15 cellular contexts compared by ENCODE assay signal in genomic region chr4:110172972-110173371, GRCh38. TPM values are rescaled to one million over a fixed set of nuclear protein-coding genes. Genes with fewer than 3 reads are reported as not detected.
DNase-seq lines count a peak whose midpoint lies in the region; ATAC-seq and TF ChIP-seq lines count a peak whose summit lies in the region.
"Had no signal": no experiment of that assay in that cellular context is flagged by ENCODE, and none has a peak within 500 bp of the region (broad histone marks: within the 10 kb centered on the region; RNA-seq: fewer than 3 reads in every experiment).

No MANE protein-coding gene starts in this region.

- peaks cover 15% of the 10 kb centered on the region for H3K36me3 Mint-ChIP-seq in activated CD4-positive, alpha-beta T cell treated with anti-CD3 and anti-CD28 coated beads, Interleukin-2, amount 10 ng/mL, durations not matched to agents 7 days and 5 days (ENCODE audit: low read depth)

- H3K9me3 ChIP-seq in GM23248 (ENCODE audit: low read depth) (no peaks in the 10 kb centered on the region), breast epithelium (no peaks in the 10 kb centered on the region)
- H3K9me3 ChIP-seq: HAP-1 had no signal

- in situ Hi-C loops in GM23248 (cut with MboI) = no loop called here

- H3K27me3 ChIP-seq in GM23248 (replicated peaks; ENCODE audit: insufficient read depth) = no peaks in the 10 kb centered on the region
- H3K27me3 ChIP-seq in breast epithelium = no peaks in the 10 kb centered on the region

- no peaks in the 10 kb centered on the region for H3K79me2 ChIP-seq in GM23248 (ENCODE audit: insufficient read depth)

- POLR2A ChIA-PET in activated CD4-positive, alpha-beta T cell treated with anti-CD3 and anti-CD28 coated beads, Interleukin-2, amount 10 ng/mL, durations not matched to agents 7 days and 5 days (lab: Charles Lee) = no interaction called here

- 95 to 96% methylated on average over 1 of the region's 1 CpG for WGBS in GM23248 (ENCODE audit: low coverage in 1 of 2, low lambda C conversion rate in 2 of 2, missing lambda C conversion rate in 2 of 2), 2 experiments

- no peak overlapping the region for H3K27ac Mint-ChIP-seq in activated CD4-positive, alpha-beta T cell treated with anti-CD3 and anti-CD28 coated beads, Interleukin-2, amount 10 ng/mL, durations not matched to agents 7 days and 5 days
- H3K27ac Mint-ChIP-seq: activated T-helper 1 cell treated with anti-CD3 and anti-CD28 coated beads, Interleukin-12 subunit alpha, Interleukin-12 subunit beta, Interleukin-2, Interleukin-4 antibody, amounts not matched to agents 30 ng/mL and 10 ng/mL and 1 ng/mL, durations not matched to agents 14 hours and 24 hours and 36 hours; effector memory CD8-positive, alpha-beta T cell; IgD-negative memory B cell had no signal

- H3K9me2 ChIP-seq in GM23248 (ENCODE audit: insufficient read depth) = no peaks in the 10 kb centered on the region

- H3K4me1 Mint-ChIP-seq in activated CD4-positive, alpha-beta T cell treated with anti-CD3 and anti-CD28 coated beads, Interleukin-2, amount 10 ng/mL, durations not matched to agents 7 days and 5 days = no peaks in the 10 kb centered on the region
- H3K4me1 Mint-ChIP-seq: IgD-negative memory B cell had no signal

- peak; percentile 68 for ATAC-seq in left lobe of liver
- ATAC-seq: effector memory CD8-positive, alpha-beta T cell had no signal

- TF ChIP-seq POLR2A in breast epithelium (IDR thresholded peaks at IDR 0.05) = no peak

- intact Hi-C loops in breast epithelium (cut with DNase I; ENCODE audit: low total_unique reads) = no loop called here

- H2AFZ ChIP-seq in GM23248 = no peak overlapping the region

- no peak overlapping the region for H3K4me3 Mint-ChIP-seq in activated CD4-positive, alpha-beta T cell treated with anti-CD3 and anti-CD28 coated beads, Interleukin-2, amount 10 ng/mL, durations not matched to agents 7 days and 5 days
- H3K4me3 Mint-ChIP-seq: activated T-helper 1 cell treated with anti-CD3 and anti-CD28 coated beads, Interleukin-12 subunit alpha, Interleukin-12 subunit beta, Interleukin-2, Interleukin-4 antibody, amounts not matched to agents 30 ng/mL and 10 ng/mL and 1 ng/mL, durations not matched to agents 14 hours and 24 hours and 36 hours; effector memory CD8-positive, alpha-beta T cell; IgD-negative memory B cell had no signal

- no peak for TF ChIP-seq CTCF in breast epithelium (IDR thresholded peaks at IDR 0.05)

- no peaks in the 10 kb centered on the region for H3F3A ChIP-seq in GM23248 (ENCODE audit: insufficient read depth)

- no peaks in the 10 kb centered on the region for H3K27me3 Mint-ChIP-seq in activated CD4-positive, alpha-beta T cell treated with anti-CD3 and anti-CD28 coated beads, Interleukin-2, amount 10 ng/mL, durations not matched to agents 7 days and 5 days
- H3K27me3 Mint-ChIP-seq: effector memory CD8-positive, alpha-beta T cell; IgD-negative memory B cell had no signal

- no peaks in the 10 kb centered on the region for H3K9me3 Mint-ChIP-seq in activated CD4-positive, alpha-beta T cell treated with anti-CD3 and anti-CD28 coated beads, Interleukin-2, amount 10 ng/mL, durations not matched to agents 7 days and 5 days
- H3K9me3 Mint-ChIP-seq: activated T-helper 1 cell treated with anti-CD3 and anti-CD28 coated beads, Interleukin-12 subunit alpha, Interleukin-12 subunit beta, Interleukin-2, Interleukin-4 antibody, amounts not matched to agents 30 ng/mL and 10 ng/mL and 1 ng/mL, durations not matched to agents 14 hours and 24 hours and 36 hours; effector memory CD8-positive, alpha-beta T cell had no signal

- no peaks in the 10 kb centered on the region for H4K20me1 ChIP-seq in GM23248 (ENCODE audit: insufficient read depth)

- DNase-seq in DMS53 (lab: John Stamatoyannopoulos, UW) = peak; percentile 64
- DNase-seq in NCI-H187 treated with DMSO at 0.1 percent for 48 hours (lab: John Stamatoyannopoulos, UW) = peak; percentile 53
- peak; percentile 80 for DNase-seq in NCI-H748 treated with DMSO at 0.1 percent for 48 hours (lab: John Stamatoyannopoulos, UW)
- DNase-seq in left lobe of liver (ENCODE audit: low spot score) = no peak
- DNase-seq in GM23248 = no peak
- DNase-seq in breast epithelium (ENCODE audit: low spot score in 2 of 2) = no peak
- DNase-seq in COLO829 (ENCODE audit: low spot score) = no peak
- no peak for DNase-seq in activated CD4-positive, alpha-beta T cell treated with anti-CD3 and anti-CD28 coated beads, Interleukin-2, amount 10 ng/mL, durations not matched to agents 7 days and 5 days
- DNase-seq: activated CD4-positive, alpha-beta T cell treated with anti-CD3 and anti-CD28 coated beads, Interleukin-2, amount 50 U/mL, for 4 hours; central memory CD4-positive, alpha-beta T cell; effector memory CD8-positive, alpha-beta T cell; mammary epithelial cell had no signal

- no peaks in the 10 kb centered on the region for H3K36me3 ChIP-seq in GM23248 (ENCODE audit: low read depth)
- no peaks in the 10 kb centered on the region for H3K36me3 ChIP-seq in breast epithelium

- no peaks in the 10 kb centered on the region for H3K4me1 ChIP-seq in GM23248 (ENCODE audit: insufficient read depth)
- no peaks in the 10 kb centered on the region for H3K4me1 ChIP-seq in breast epithelium
- H3K4me1 ChIP-seq: HAP-1 had no signal

- H3K27ac ChIP-seq in GM23248 (no peak overlapping the region), breast epithelium (no peak overlapping the region)

- no peak overlapping the region for H3K9ac ChIP-seq in GM23248

- CTCF ChIA-PET in activated CD4-positive, alpha-beta T cell treated with anti-CD3 and anti-CD28 coated beads, Interleukin-2, amount 10 ng/mL, durations not matched to agents 7 days and 5 days (lab: Charles Lee) = no interaction called here

- H3K4me3 ChIP-seq in GM23248 (no peak overlapping the region), breast epithelium (no peak overlapping the region)
- H3K4me3 ChIP-seq: HAP-1 had no signal

- no peak overlapping the region for H3K4me2 ChIP-seq in GM23248 (ENCODE audit: unreplicated experiment)

RNA-seq across cellular contexts. Expression of gene ELOVL6, which starts 25.4 kb away (rescaled TPM):
- total RNA-seq in left lobe of liver (35.0 TPM), breast epithelium (1 to 10 TPM; 2.2 to 5.6 (median 4.1) TPM)
- total RNA-seq in GM23248 (2014; rRNA removed; shearing (Covaris generic)) = 7.7 and 8.0 TPM in 2 replicates
- polyA plus RNA-seq in GM23248 (2016; fragmentation: Nextera tagmentation; extraction: Ambion mirVana) = 11.7 and 13.2 TPM in 2 replicates
- total RNA-seq in activated CD4-positive, alpha-beta T cell treated with anti-CD3 and anti-CD28 coated beads, Interleukin-2, amount 10 ng/mL, durations not matched to agents 7 days and 5 days = 10 to 100 TPM; 14.7 to 16.0 TPM

Comparison
In these comparisons a context has a peak if more than half of its experiments do, and no peak if none do; other contexts are left out.
1. DNase-seq: peak in DMS53 (single experiment), NCI-H187 treated with DMSO at 0.1 percent for 48 hours (single experiment) and NCI-H748 treated with DMSO at 0.1 percent for 48 hours (single experiment); none in left lobe of liver (single experiment), GM23248 (single experiment), breast epithelium (0 of 2), COLO829 (single experiment) and activated CD4-positive, alpha-beta T cell treated with anti-CD3 and anti-CD28 coated beads, Interleukin-2, amount 10 ng/mL, durations not matched to agents 7 days and 5 days (single experiment).